Comparison of ENCODE assay signal across 15 cellular contexts in genomic region chr17:57174591-57174990, GRCh38.
DNase-seq lines count a peak whose midpoint lies in the region; ATAC-seq and TF ChIP-seq lines count a peak whose summit lies in the region.
"Had no signal": no experiment of that assay in that cellular context is flagged by ENCODE, and none has a peak within 500 bp of the region (broad histone marks: within the 10 kb centered on the region; RNA-seq: fewer than 3 reads in every experiment).

No MANE protein-coding gene starts in this region.

- no peaks in the 10 kb centered on the region for H3K79me2 ChIP-seq in parathyroid adenoma

- no peak overlapping the region for H3K4me3 Mint-ChIP-seq in WTC11
- H3K4me3 Mint-ChIP-seq: activated naive CD8-positive, alpha-beta T cell; CD4-positive, CD25-positive, alpha-beta regulatory T cell; mesothelial cell of epicardium had no signal

- peaks cover 3% of the 10 kb centered on the region for H3K4me1 ChIP-seq in parathyroid adenoma

- H3K36me3 ChIP-seq in parathyroid adenoma (ENCODE audit: control insufficient read depth, insufficient read depth, low read length): no peaks in the 10 kb centered on the region
- H3K36me3 ChIP-seq: cardiac muscle cell had no signal

- no peaks in the 10 kb centered on the region for H3K27me3 Mint-ChIP-seq in WTC11 (ENCODE audit: low read depth)

- H3K4me1 Mint-ChIP-seq in WTC11: no peaks in the 10 kb centered on the region
- H3K4me1 Mint-ChIP-seq: CD4-positive, CD25-positive, alpha-beta regulatory T cell; mesothelial cell of epicardium had no signal

- ATAC-seq in GM19023 (IDR thresholded peaks at IDR 0.05; ENCODE audit: unreplicated experiment) (peak; percentile 77), GM21717 (IDR thresholded peaks at IDR 0.05; ENCODE audit: unreplicated experiment) (peak; percentile 82), HG03103 (IDR thresholded peaks at IDR 0.05; ENCODE audit: low read depth, unreplicated experiment) (peak; percentile 85), HG03159 (IDR thresholded peaks at IDR 0.05; ENCODE audit: unreplicated experiment) (no peak), WTC11 (no peak)

- H3K4me3 ChIP-seq in parathyroid adenoma (ENCODE audit: low read depth, low read length): no peak overlapping the region
- H3K4me3 ChIP-seq: cardiac muscle cell had no signal

- H3K27ac ChIP-seq in parathyroid adenoma: no peak overlapping the region
- H3K27ac ChIP-seq: cardiac muscle cell had no signal

- H3K9ac ChIP-seq in parathyroid adenoma: no peak overlapping the region

- H2AFZ ChIP-seq in parathyroid adenoma: peak overlapping the region; percentile 47

- no peaks in the 10 kb centered on the region for H3K36me3 Mint-ChIP-seq in WTC11
- H3K36me3 Mint-ChIP-seq: activated naive CD8-positive, alpha-beta T cell; CD4-positive, CD25-positive, alpha-beta regulatory T cell; mesothelial cell of epicardium had no signal

- no peaks in the 10 kb centered on the region for H3K9me3 Mint-ChIP-seq in WTC11
- H3K9me3 Mint-ChIP-seq: mesothelial cell of epicardium had no signal

- no peak for TF ChIP-seq CTCF in parathyroid adenoma (IDR thresholded peaks at IDR 0.05)
- TF ChIP-seq CTCF in WTC11 (IDR thresholded peaks at IDR 0.05): no peak

- CTCF ChIA-PET in WTC11 (lab: Charles Lee): no interaction called here

- H3K4me2 ChIP-seq in parathyroid adenoma (ENCODE audit: low read length): no peak overlapping the region

- POLR2A ChIA-PET in WTC11 (lab: Charles Lee): no interaction called here

- DNase-seq in AG08395 (ENCODE audit: low spot score) (no peak), WTC11 (ENCODE audit: low spot score) (no peak)
- DNase-seq: CD4-positive, CD25-positive, alpha-beta regulatory T cell; GF-D8; islet precursor cell; NCI-H146; NCI-H524 treated with DMSO at 0.1 percent for 48 hours had no signal

- H3K9me3 ChIP-seq in parathyroid adenoma (ENCODE audit: control insufficient read depth, low read length): no peaks in the 10 kb centered on the region

- no peaks in the 10 kb centered on the region for H3K27me3 ChIP-seq in parathyroid adenoma (ENCODE audit: control insufficient read depth, insufficient read depth, low read length)

- no peak overlapping the region for H3K27ac Mint-ChIP-seq in WTC11
- H3K27ac Mint-ChIP-seq: activated naive CD8-positive, alpha-beta T cell; CD4-positive, CD25-positive, alpha-beta regulatory T cell; mesothelial cell of epicardium had no signal

TF ChIP-seq in WTC11, 78 proteins besides CTCF, POLR2A, EP300 and RAD21:
- no peak for TF ChIP-seq NFE2L1 (CRISPR knock-in tag; IDR thresholded peaks at IDR 0.05)
- no peak for TF ChIP-seq ETV6 (CRISPR knock-in tag; IDR thresholded peaks at IDR 0.05)
- no peak for TF ChIP-seq SOX15 (CRISPR knock-in tag; IDR thresholded peaks at IDR 0.05)
- TF ChIP-seq ZNF219 (CRISPR knock-in tag; IDR thresholded peaks at IDR 0.05; ENCODE audit: borderline replicate concordance): no peak
- no peak for TF ChIP-seq ZNF423 (CRISPR knock-in tag; IDR thresholded peaks at IDR 0.05)
- no peak for TF ChIP-seq GABPB1 (CRISPR knock-in tag; IDR thresholded peaks at IDR 0.05)
- no peak for TF ChIP-seq IRF2 (CRISPR knock-in tag; IDR thresholded peaks at IDR 0.05; ENCODE audit: borderline replicate concordance, low read depth)
- TF ChIP-seq RORB (CRISPR knock-in tag; IDR thresholded peaks at IDR 0.05): no peak
- no peak for TF ChIP-seq TP53 (CRISPR knock-in tag; IDR thresholded peaks at IDR 0.05)
- TF ChIP-seq, protein P1, sequence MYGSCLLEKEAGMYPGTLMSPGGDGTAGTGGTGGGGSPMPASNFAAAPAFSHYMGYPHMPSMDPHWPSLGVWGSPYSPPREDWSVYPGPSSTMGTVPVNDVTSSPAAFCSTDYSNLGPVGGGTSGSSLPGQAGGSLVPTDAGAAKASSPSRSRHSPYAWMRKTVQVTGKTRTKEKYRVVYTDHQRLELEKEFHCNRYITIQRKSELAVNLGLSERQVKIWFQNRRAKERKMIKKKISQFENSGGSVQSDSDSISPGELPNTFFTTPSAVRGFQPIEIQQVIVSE (CRISPR knock-in tag; IDR thresholded peaks at IDR 0.05; ENCODE audit: borderline replicate concordance): no peak
- TF ChIP-seq ZBTB43 (CRISPR knock-in tag; IDR thresholded peaks at IDR 0.05): no peak
- TF ChIP-seq TEAD4 (CRISPR knock-in tag; IDR thresholded peaks at IDR 0.05): no peak
- no peak for TF ChIP-seq AFF4 (CRISPR knock-in tag; IDR thresholded peaks at IDR 0.05; ENCODE audit: borderline replicate concordance)
TF ChIP-seq in WTC11: peak in this region for 0.

Comparison
In these comparisons a context has a peak if more than half of its experiments do, and no peak if none do; other contexts are left out.
1. ATAC-seq: peak in GM19023 (single experiment), GM21717 (single experiment) and HG03103 (single experiment); none in HG03159 (single experiment) and WTC11 (single experiment).